ENCODE assay signal across 8 cellular contexts in the genomic region with DNA sequence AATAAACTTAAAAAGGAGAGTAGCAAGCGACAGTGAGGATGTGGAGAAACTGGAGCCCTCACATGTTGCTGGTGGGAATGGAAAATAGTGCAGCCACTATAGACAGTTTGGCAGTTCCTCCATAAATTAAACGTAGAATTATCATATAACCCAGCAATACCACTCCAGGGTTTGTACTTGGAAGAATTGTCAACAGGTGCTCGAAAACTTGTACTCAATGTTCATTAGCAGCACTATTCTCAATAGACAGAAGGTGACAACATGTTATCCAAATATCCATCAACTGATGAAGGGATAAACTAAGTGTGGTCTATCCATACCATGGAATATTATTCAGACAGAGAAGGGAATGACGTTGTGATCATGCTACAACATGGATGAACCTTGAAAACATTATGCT.
"Had no signal": no experiment of that assay in that cellular context is flagged by ENCODE, and none has a peak within 500 bp of the region (broad histone marks: within the 10 kb centered on the region; RNA-seq: fewer than 3 reads in every experiment).

No MANE protein-coding gene starts in this region.

- ATAC-seq: GM12878 had no signal

- FAIRE-seq: G401.6, GM12878, GM12891, GM12892, GM18507, GM19239 had no signal

- H3K4me3 ChIP-seq: GM12878 had no signal

- DNase-seq: GDM1, GF-D8 had no signal
